ENCODE assay signal across 16 cellular contexts in genomic region chr1:211210052-211210451, GRCh38. TPM values are rescaled to one million over a fixed set of nuclear protein-coding genes. Genes with fewer than 3 reads are reported as not detected.
A peak's percentile ranks its signal among the peaks of the same experiment; 100 is the strongest.
DNase-seq lines count a peak whose midpoint lies in the region; ATAC-seq and TF ChIP-seq lines count a peak whose summit lies in the region.
"Had no signal": no experiment of that assay in that cellular context is flagged by ENCODE, and none has a peak within 500 bp of the region (broad histone marks: within the 10 kb centered on the region; RNA-seq: fewer than 3 reads in every experiment).

No MANE protein-coding gene starts in this region.

- H3K4me1 Mint-ChIP-seq in MCF 10A (ENCODE audit: insufficient read depth, unreplicated experiment), result no peaks in the 10 kb centered on the region

- no peaks in the 10 kb centered on the region for H4K20me1 ChIP-seq in mammary epithelial cell (ENCODE audit: insufficient read depth, low read length)
- H4K20me1 ChIP-seq: BLaER1 treated with 17β-estradiol and CSF1 and Interleukin-3, amounts not matched to agents 10 nM and 100 nM had no signal

- H3K27me3 ChIP-seq in mammary epithelial cell (ENCODE audit: insufficient read depth, low read length) (no peaks in the 10 kb centered on the region), right lobe of liver (no peaks in the 10 kb centered on the region)
- H3K27me3 ChIP-seq: BLaER1 treated with 17β-estradiol and CSF1 and Interleukin-3, amounts not matched to agents 10 nM and 100 nM had no signal

- TF ChIP-seq CTCF in mammary epithelial cell (conservative IDR thresholded peaks at IDR 0.05 in 1 of 2, IDR thresholded peaks at IDR 0.05 in 1 of 2; ENCODE audit: extremely low read depth in 1 of 2, insufficient read depth in 1 of 2, low read depth in 1 of 2, low read length in 2 of 2), result no peak
- TF ChIP-seq CTCF in MCF 10A (IDR thresholded peaks at IDR 0.05; ENCODE audit: unreplicated experiment), result no peak
- no peak for TF ChIP-seq CTCF in right lobe of liver (IDR thresholded peaks at IDR 0.05)

- intact Hi-C loops in mammary epithelial cell (cut with micrococcal nuclease) (no loop called here), MCF 10A (cut with micrococcal nuclease) (no loop called here), right lobe of liver (cut with DNase I) (no loop called here)

- H3K9me3 ChIP-seq in mammary epithelial cell (replicated peaks; ENCODE audit: insufficient read depth, low read length) (peaks cover 7% of the 10 kb centered on the region), right lobe of liver (no peaks in the 10 kb centered on the region)

- DNase-seq in mammary epithelial cell, result peak; percentile 5
- DNase-seq in MCF 10A (ENCODE audit: unreplicated experiment), result no peak
- peak; percentile 62 for DNase-seq in epidermal melanocyte (ENCODE audit: insufficient read length, low spot score)
- peak; percentile 7 for DNase-seq in pons (ENCODE audit: low spot score)
- DNase-seq in right lobe of liver, result no peak
- no peak for DNase-seq in T1000 (lab: John Stamatoyannopoulos, UW)
- DNase-seq: 8988T; AML-193; CD4-positive, alpha-beta T cell; DND-41; GDM1; GM23248 had no signal

- no peaks in the 10 kb centered on the region for H3K79me2 ChIP-seq in mammary epithelial cell (ENCODE audit: insufficient read depth, low read length)

- H3K9me3 Mint-ChIP-seq in MCF 10A (ENCODE audit: unreplicated experiment), result peaks cover 17% of the 10 kb centered on the region
- H3K9me3 Mint-ChIP-seq: CD4-positive, alpha-beta T cell had no signal

- no peak overlapping the region for H3K4me2 ChIP-seq in mammary epithelial cell (ENCODE audit: insufficient read depth, low read depth, low read length)
- H3K4me2 ChIP-seq: BLaER1 treated with 17β-estradiol and CSF1 and Interleukin-3, amounts not matched to agents 10 nM and 100 nM had no signal

- no peak overlapping the region for H3K9ac ChIP-seq in mammary epithelial cell (ENCODE audit: insufficient read depth, low read length)
- H3K9ac ChIP-seq: BLaER1 treated with 17β-estradiol and CSF1 and Interleukin-3, amounts not matched to agents 10 nM and 100 nM; GM23248 had no signal

- dilution Hi-C loops in mammary epithelial cell (cut with HindIII; ENCODE audit: low sequenced_read_pairs), result no loop called here

- H3K4me1 ChIP-seq in mammary epithelial cell (ENCODE audit: insufficient read depth, low read length) (no peaks in the 10 kb centered on the region), right lobe of liver (no peaks in the 10 kb centered on the region)
- H3K4me1 ChIP-seq: BLaER1 treated with 17β-estradiol and CSF1 and Interleukin-3, amounts not matched to agents 10 nM and 100 nM had no signal

- 100% methylated on average over 1 of the region's 5 CpGs for WGBS in mammary epithelial cell (ENCODE audit: low coverage, missing lambda C conversion rate)
- WGBS in right lobe of liver (ENCODE audit: insufficient coverage, low coverage, low lambda C conversion rate, missing lambda C conversion rate), result 94% methylated on average over 5 of the region's 5 CpGs

- POLR2A ChIA-PET in MCF 10A (lab: Yijun Ruan, JAX), result interaction anchor here (0.7 to 1.0 kb wide), 2 partner anchors 24 to 48 kb away, joined by 3 read pairs; no protein-coding TSS in a partner anchor

- CTCF ChIA-PET in mammary epithelial cell (lab: Charles Lee; ENCODE audit: low non-redundant PET) (no interaction called here), MCF 10A (lab: Yijun Ruan, JAX) (no interaction called here)

- H3K27ac ChIP-seq in mammary epithelial cell (ENCODE audit: insufficient read depth, low read depth, low read length) (no peak overlapping the region), right lobe of liver (no peak overlapping the region)
- H3K27ac ChIP-seq: BLaER1 treated with 17β-estradiol and CSF1 and Interleukin-3, amounts not matched to agents 10 nM and 100 nM; GM23248; HL-60 had no signal

- no peaks in the 10 kb centered on the region for H3K27me3 Mint-ChIP-seq in MCF 10A (ENCODE audit: insufficient read depth, unreplicated experiment)
- H3K27me3 Mint-ChIP-seq: CD4-positive, alpha-beta T cell had no signal

- no peak overlapping the region for H3K4me3 ChIP-seq in mammary epithelial cell (replicated peaks in 1 of 3; ENCODE audit: insufficient read depth in 1 of 3, low read depth in 2 of 3, low read length in 3 of 3)
- H3K4me3 ChIP-seq in right lobe of liver, result no peak overlapping the region
- H3K4me3 ChIP-seq: BLaER1 treated with 17β-estradiol and CSF1 and Interleukin-3, amounts not matched to agents 10 nM and 100 nM; GM23248 had no signal

- ATAC-seq in GM19023 (IDR thresholded peaks at IDR 0.05; ENCODE audit: unreplicated experiment) (no peak), right lobe of liver (no peak)
- ATAC-seq: HCT116 had no signal

- no peak overlapping the region for H3K27ac Mint-ChIP-seq in MCF 10A (ENCODE audit: low read depth, unreplicated experiment)
- H3K27ac Mint-ChIP-seq: CD4-positive, alpha-beta T cell had no signal

- TF ChIP-seq POLR2A in right lobe of liver (IDR thresholded peaks at IDR 0.05), result no peak

- BruUV-seq in mammary epithelial cell (replicated peaks; lab: Mats Ljungman, UMichigan) (no TSS peak), MCF 10A (replicated peaks; lab: Mats Ljungman, UMichigan) (no TSS peak)

- H3K36me3 Mint-ChIP-seq in MCF 10A (ENCODE audit: insufficient read depth, unreplicated experiment), result no peaks in the 10 kb centered on the region

- no peaks in the 10 kb centered on the region for H3K36me3 ChIP-seq in mammary epithelial cell (ENCODE audit: insufficient read depth, low read length)
- no peaks in the 10 kb centered on the region for H3K36me3 ChIP-seq in right lobe of liver
- H3K36me3 ChIP-seq: BLaER1 treated with 17β-estradiol and CSF1 and Interleukin-3, amounts not matched to agents 10 nM and 100 nM had no signal

- in situ Hi-C loops in mammary epithelial cell (cut with MboI; ENCODE audit: low sequenced_read_pairs in 2 of 2), result no loop called here

- no peak overlapping the region for H2AFZ ChIP-seq in mammary epithelial cell (ENCODE audit: low read depth, low read length)
- H2AFZ ChIP-seq: GM23248 had no signal

- H3K4me3 Mint-ChIP-seq in MCF 10A (ENCODE audit: unreplicated experiment), result no peak overlapping the region
- H3K4me3 Mint-ChIP-seq: CD4-positive, alpha-beta T cell had no signal

RNA-seq across cellular contexts. Expression of gene RCOR3, which starts 49.1 kb away (rescaled TPM):
- total RNA-seq in mammary epithelial cell, result 10 to 100 TPM; 32.8 to 34.5 TPM
- polyA plus RNA-seq in mammary epithelial cell, result 16.1 TPM
- polyA minus RNA-seq in mammary epithelial cell, result 9.7 TPM
- 70.1 and 70.3 TPM in 2 replicates for total RNA-seq in MCF 10A (2022)
- 10 to 100 TPM; 13.0 to 24.6 (median 17.7) TPM for total RNA-seq in right lobe of liver

Comparison
In these comparisons a context has a peak if more than half of its experiments do, and no peak if none do; other contexts are left out.
1. DNase-seq: peak in mammary epithelial cell (single experiment), epidermal melanocyte (single experiment) and pons (single experiment); none in MCF 10A (single experiment), right lobe of liver (0 of 3) and T1000 (single experiment).